Comparison of ENCODE assay signal across 16 cellular contexts in the genomic region with DNA sequence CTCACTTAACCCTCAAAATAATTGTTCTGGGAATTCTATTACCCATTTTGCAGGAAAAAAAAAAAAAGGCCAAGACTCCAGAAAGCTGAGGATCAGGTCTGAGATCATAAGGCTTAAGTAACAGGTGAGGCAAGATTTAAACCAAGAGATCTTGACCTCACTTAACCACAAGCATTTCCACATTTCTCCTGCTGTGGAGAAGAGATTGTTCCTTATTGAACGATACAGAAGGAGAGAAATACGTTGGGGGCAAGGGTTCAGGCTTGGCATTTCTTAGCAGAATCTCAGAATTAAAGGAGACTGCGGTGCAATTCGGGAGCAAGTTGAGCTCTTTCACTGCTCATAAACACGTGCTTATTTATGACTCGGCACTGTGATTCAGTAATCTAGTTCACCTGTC.
A peak's percentile ranks its signal among the peaks of the same experiment; 100 is the strongest.
DNase-seq lines count a peak whose midpoint lies in the region; ATAC-seq, FAIRE-seq and TF ChIP-seq lines count a peak whose summit lies in the region.
"Had no signal": no experiment of that assay in that cellular context is flagged by ENCODE, and none has a peak within 500 bp of the region (broad histone marks: within the 10 kb centered on the region; RNA-seq: fewer than 3 reads in every experiment).

No MANE protein-coding gene starts in this region.

- 57 to 68% methylated on average over 6 of the region's 6 CpGs for WGBS in lower leg skin, 2 donors

- no peak for DNase-seq in H54 (ENCODE audit: insufficient read length, low spot score)
- DNase-seq in OCI-M1 (lab: John Stamatoyannopoulos, UW): peak; percentile 26
- DNase-seq in fibroblast of mammary gland (ENCODE audit: low read depth): peak; percentile 28
- DNase-seq in sciatic nerve (ENCODE audit: low spot score): no peak
- no peak for DNase-seq in lower leg skin (ENCODE audit: low spot score in 2 of 2)
- DNase-seq in nucleus accumbens (lab: John Stamatoyannopoulos, UW): no peak
- no peak for DNase-seq in stimulated activated CD4-positive, alpha-beta T cell treated with anti-CD3 and anti-CD28 coated beads, Interleukin-12 subunit alpha, Interleukin-12 subunit beta, amount 100 ng/mL, for 4 hours
- DNase-seq: effector CD4-positive, alpha-beta T cell; SIG-M5 had no signal

- H3K4me3 ChIP-seq in fibroblast of mammary gland (ENCODE audit: control insufficient read depth, low read depth, low read length): no peak overlapping the region
- no peak overlapping the region for H3K4me3 ChIP-seq in lower leg skin (ENCODE audit: low read depth, poor library complexity, severe bottlenecking)
- H3K4me3 ChIP-seq: cardiac muscle cell, colonic mucosa, HAP-1, left lung, right lobe of liver had no signal

- peak; percentile 62 for ATAC-seq in sciatic nerve

- intact Hi-C loops in sciatic nerve (cut with DNase I) (no loop called here), lower leg skin (cut with DNase I; ENCODE audit: low total_unique reads) (no loop called here)

- TF ChIP-seq CTCF in fibroblast of mammary gland (conservative IDR thresholded peaks at IDR 0.05; ENCODE audit: control insufficient read depth, insufficient read depth, low read depth, low read length) (no peak), lower leg skin (IDR thresholded peaks at IDR 0.05) (no peak)

- FAIRE-seq in H54 (lab: Jason Lieb, UNC): peak; percentile 79
- FAIRE-seq: G401.6, HepG2 had no signal

- TF ChIP-seq POLR2A in H54 (IDR thresholded peaks at IDR 0.05; ENCODE audit: low read depth, low read length) (no peak), lower leg skin (IDR thresholded peaks at IDR 0.05) (no peak)

Comparison
In these comparisons a context has a peak if more than half of its experiments do, and no peak if none do; other contexts are left out.
1. DNase-seq: peak in OCI-M1 (single experiment) and fibroblast of mammary gland (single experiment); none in H54 (single experiment), sciatic nerve (single experiment), lower leg skin (0 of 2), nucleus accumbens (0 of 56) and stimulated activated CD4-positive, alpha-beta T cell treated with anti-CD3 and anti-CD28 coated beads, Interleukin-12 subunit alpha, Interleukin-12 subunit beta, amount 100 ng/mL, for 4 hours (single experiment).